In genomic region chr5:3024976-3025375, GRCh38 we compare ENCODE assay signal across 1 cellular context.
TF ChIP-seq lines count a peak whose summit lies in the region.

No MANE protein-coding gene starts in this region.

TF ChIP-seq in IMR-90, 13 proteins besides CTCF, POLR2A, EP300 and RAD21 (continued from another document):
- TF ChIP-seq BHLHE40 (IDR thresholded peaks at IDR 0.05; ENCODE audit: low read depth, low read length) = no peak
- TF ChIP-seq SMC3 (IDR thresholded peaks at IDR 0.05; ENCODE audit: low read depth, low read length) = no peak
- no peak for TF ChIP-seq FOS (IDR thresholded peaks at IDR 0.05; ENCODE audit: low read depth, low read length)
- TF ChIP-seq, protein P1, sequence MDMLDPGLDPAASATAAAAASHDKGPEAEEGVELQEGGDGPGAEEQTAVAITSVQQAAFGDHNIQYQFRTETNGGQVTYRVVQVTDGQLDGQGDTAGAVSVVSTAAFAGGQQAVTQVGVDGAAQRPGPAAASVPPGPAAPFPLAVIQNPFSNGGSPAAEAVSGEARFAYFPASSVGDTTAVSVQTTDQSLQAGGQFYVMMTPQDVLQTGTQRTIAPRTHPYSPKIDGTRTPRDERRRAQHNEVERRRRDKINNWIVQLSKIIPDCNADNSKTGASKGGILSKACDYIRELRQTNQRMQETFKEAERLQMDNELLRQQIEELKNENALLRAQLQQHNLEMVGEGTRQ (IDR thresholded peaks at IDR 0.05; ENCODE audit: low read depth, low read length) = no peak
- no peak for TF ChIP-seq MAFK (IDR thresholded peaks at IDR 0.05; ENCODE audit: low read depth, low read length)
- no peak for TF ChIP-seq MXI1 (IDR thresholded peaks at IDR 0.05; ENCODE audit: borderline replicate concordance, low read depth, low read length)
- no peak for TF ChIP-seq RCOR1 (IDR thresholded peaks at IDR 0.05; ENCODE audit: insufficient replicate concordance, low read length)
